In the genomic region with DNA sequence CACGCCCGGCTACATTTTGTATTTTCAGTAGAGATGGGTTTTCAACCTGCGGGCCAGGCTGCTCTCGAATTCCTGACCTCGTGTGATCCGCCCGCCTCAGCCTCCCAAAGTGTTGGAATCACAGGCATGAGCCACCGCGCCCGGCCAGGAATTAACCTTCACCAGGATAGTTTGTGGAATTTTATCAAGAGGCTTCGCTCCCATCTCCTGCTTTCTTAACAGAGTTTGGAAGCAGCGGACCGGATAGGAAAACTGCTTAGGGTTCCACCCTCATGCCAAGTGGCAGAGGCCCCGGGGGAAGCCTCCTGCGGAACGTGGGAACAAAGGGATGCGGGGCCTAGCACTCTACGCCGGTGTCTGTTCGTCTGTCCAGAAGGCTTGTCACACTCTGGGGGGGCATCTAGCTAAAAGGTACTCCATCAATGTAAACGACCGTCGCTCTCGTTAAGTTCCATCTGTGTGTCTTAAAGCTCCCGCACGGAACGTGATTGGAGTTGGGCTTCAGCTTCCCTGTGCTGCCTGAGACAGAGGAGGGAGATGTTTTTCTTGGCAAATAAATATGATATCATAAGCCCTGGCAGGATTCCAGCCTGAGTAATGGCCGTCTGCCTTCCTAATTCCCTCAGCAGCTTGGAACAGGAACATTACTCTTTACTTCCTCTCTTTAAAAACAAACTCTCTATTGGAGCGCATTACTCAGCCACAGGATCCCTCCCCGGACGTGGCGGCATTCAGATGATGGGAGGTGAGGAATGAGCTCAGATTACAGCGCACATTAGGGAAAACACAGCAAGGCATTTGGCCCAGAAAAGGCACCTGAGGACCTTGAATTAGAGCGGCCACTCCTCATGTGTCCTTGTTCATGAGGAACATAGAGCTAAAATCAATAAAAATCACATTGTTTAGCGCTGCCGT, we compare ENCODE assay signal across 8 cellular contexts.
DNase-seq lines count a peak whose midpoint lies in the region; ATAC-seq and TF ChIP-seq lines count a peak whose summit lies in the region.

No MANE protein-coding gene starts in this region.

- no peak for ATAC-seq in GM21390 (IDR thresholded peaks at IDR 0.05; ENCODE audit: unreplicated experiment)
- ATAC-seq in HG03039 (IDR thresholded peaks at IDR 0.05; ENCODE audit: unreplicated experiment): no peak

- H3K36me3 ChIP-seq in HUES64 (ENCODE audit: insufficient read depth, low read length): no peaks in the 10 kb centered on the region

- peak; percentile 84 for DNase-seq in A172 (ENCODE audit: low spot score)
- peak; percentile 82 for DNase-seq in RWPE1 (ENCODE audit: low spot score)
- DNase-seq in fibroblast of villous mesenchyme (ENCODE audit: low read depth): peak; percentile 61
- peak; percentile 87 for DNase-seq in pulmonary artery endothelial cell (ENCODE audit: low read depth, low spot score)
- no peak for DNase-seq in hippocampal formation (lab: John Stamatoyannopoulos, UW)

- peaks cover 27% of the 10 kb centered on the region for H3K4me1 ChIP-seq in HUES64 (ENCODE audit: insufficient read depth, low read length)

- 57% methylated on average over 36 of the region's 36 CpGs for WGBS in HUES64

- H3K9ac ChIP-seq in HUES64 (ENCODE audit: low read depth, low read length): 0 out of 2 replicates have a peak overlapping the region, but pooled peaks have one; percentile 7

- H3K27ac ChIP-seq in HUES64 (ENCODE audit: low read depth, low read length) (peak overlapping the region; percentile 52; the same call in 1 of the 2 replicates), RWPE1 (peak overlapping the region; percentile 81)

- CTCF ChIA-PET in RWPE1 (lab: Yijun Ruan, JAX): no interaction called here

- POLR2A ChIA-PET in RWPE1 (lab: Yijun Ruan, JAX; ENCODE audit: low non-redundant PET): no interaction called here

- H3K9me3 ChIP-seq in HUES64 (ENCODE audit: insufficient read depth, low read depth, low read length): no peaks in the 10 kb centered on the region

- peak overlapping the region; percentile 19; the same call in 1 of the 2 replicates for H3K4me3 ChIP-seq in HUES64 (ENCODE audit: low read length)
- H3K4me3 ChIP-seq in fibroblast of villous mesenchyme (ENCODE audit: low read depth, low read length): peak overlapping the region; percentile 18

- no peaks in the 10 kb centered on the region; the same call in 1 of the 2 replicates for H3K27me3 ChIP-seq in HUES64 (ENCODE audit: insufficient read depth, low read length)

- TF ChIP-seq CTCF in RWPE1 (conservative IDR thresholded peaks at IDR 0.05; ENCODE audit: low read depth) (no peak), fibroblast of villous mesenchyme (IDR thresholded peaks at IDR 0.05; ENCODE audit: insufficient read depth, low read depth, low read length) (no peak)

Comparison
In these comparisons a context has a peak if more than half of its experiments do, and no peak if none do; other contexts are left out.
1. DNase-seq: peak in A172 (single experiment), RWPE1 (single experiment), fibroblast of villous mesenchyme (single experiment) and pulmonary artery endothelial cell (single experiment); none in hippocampal formation (0 of 2).